8 cellular contexts compared by ENCODE assay signal in genomic region chr12:121800694-121801600, GRCh38. TPM values are rescaled to one million over a fixed set of nuclear protein-coding genes. Genes with fewer than 3 reads are reported as not detected.
A peak's percentile ranks its signal among the peaks of the same experiment; 100 is the strongest.
DNase-seq lines count a peak whose midpoint lies in the region; ATAC-seq and TF ChIP-seq lines count a peak whose summit lies in the region.

No MANE protein-coding gene starts in this region.

- peak overlapping the region; percentile 91 for H2BK5ac ChIP-seq in mesendoderm (ENCODE audit: low read length)

- DNase-seq in AG04449 (ENCODE audit: low read depth, low spot score), result no peak
- peak; percentile 32 for DNase-seq in NCI-H526 treated with DMSO at 0.1 percent for 48 hours (lab: John Stamatoyannopoulos, UW)
- DNase-seq in activated CD8-positive, alpha-beta memory T cell treated with anti-CD3 and anti-CD28 coated beads, Interleukin-2, amount 50 U/mL, for 48 hours, result peak; percentile 86
- no peak for DNase-seq in endothelial cell (ENCODE audit: low spot score)
- peak; percentile 83 for DNase-seq in mesendoderm
- peak; percentile 83 for DNase-seq in stomach

- H2BK15ac ChIP-seq in mesendoderm (replicated peaks; ENCODE audit: low read depth), result peak overlapping the region; percentile 75

- ATAC-seq in HG03342 (IDR thresholded peaks at IDR 0.05; ENCODE audit: unreplicated experiment), result no peak

- peak overlapping the region; percentile 98 for H2BK120ac ChIP-seq in mesendoderm (ENCODE audit: low read depth, low read length)

- no CpG with 5 or more reads among the region's 86 CpGs for WGBS in mesendoderm (ENCODE audit: extremely low coverage, insufficient coverage, low lambda C conversion rate)
- 0 to 1% (median 0%) methylated on average over 43 to 86 of the region's 86 CpGs for WGBS in stomach, 5 donors

- H3K23ac ChIP-seq in mesendoderm (ENCODE audit: low read length), result peak overlapping the region; percentile 74

- peak overlapping the region; percentile 97 for H3K56ac ChIP-seq in mesendoderm (ENCODE audit: low read length)

- H3K79me2 ChIP-seq in mesendoderm (ENCODE audit: control insufficient read depth, insufficient read depth, low read length), result peaks cover 53% of the 10 kb centered on the region

- peak overlapping the region; percentile 54 for H2AK5ac ChIP-seq in mesendoderm (ENCODE audit: low read length)

- H3K27me3 Mint-ChIP-seq in endothelial cell (ENCODE audit: unreplicated experiment), result peaks cover 36% of the 10 kb centered on the region

- H3K18ac ChIP-seq in mesendoderm (ENCODE audit: low read length), result peak overlapping the region; percentile 100

- CTCF ChIA-PET in AG04449 (lab: Yijun Ruan, JAX), result interaction anchor here (0.9 to 32.5 kb wide), 4 partner anchors 5 to 87 kb away, joined by 3 to 1100 read pairs (median 552); partner anchors contain the start of genes PSMD9, RHOF and SETD1B

- peaks cover 39% of the 10 kb centered on the region for H3K4me1 Mint-ChIP-seq in endothelial cell (ENCODE audit: unreplicated experiment)

- peak; percentile 29 for TF ChIP-seq EP300 in stomach (IDR thresholded peaks at IDR 0.05)

- H3K79me1 ChIP-seq in mesendoderm (ENCODE audit: low read length), result peaks cover 5% of the 10 kb centered on the region

- peak overlapping the region; percentile 90 for H3K4me2 ChIP-seq in mesendoderm (ENCODE audit: low read length)

- H4K8ac ChIP-seq in mesendoderm (ENCODE audit: low read depth, low read length), result peak overlapping the region; percentile 98

- H3K36me3 Mint-ChIP-seq in endothelial cell (ENCODE audit: low read depth, unreplicated experiment), result peaks cover 32% of the 10 kb centered on the region

- H3K4me3 ChIP-seq in AG04449 (ENCODE audit: low read depth, low read length) (peak overlapping the region; percentile 69), mesendoderm (ENCODE audit: low read length) (peak overlapping the region; percentile 79), stomach (peak overlapping the region; percentile 72 to 87 (median 80))

- H3K36me3 ChIP-seq in mesendoderm (ENCODE audit: control insufficient read depth, insufficient read depth, low read length) (no peaks in the 10 kb centered on the region), stomach (peaks cover 4 to 17% (median 5%) of the 10 kb centered on the region in 4 donors)

- POLR2A ChIA-PET in AG04449 (lab: Yijun Ruan, JAX), result interaction anchor here (0.7 to 4.5 kb wide), 5 partner anchors 10 to 88 kb away, joined by 3 to 27 read pairs (median 4); partner anchors contain the start of gene PSMD9

- H3K9me3 ChIP-seq in stomach, result no peaks in the 10 kb centered on the region

- intact Hi-C loops in stomach (cut with DNase I; ENCODE audit: low total_unique reads), result no loop called here

- H3K4me1 ChIP-seq in mesendoderm (ENCODE audit: control insufficient read depth, low read depth, low read length) (peaks cover 14% of the 10 kb centered on the region), stomach (peaks cover 43 to 66% (median 48%) of the 10 kb centered on the region in 4 donors)

- peak overlapping the region; percentile 100 for H3K27ac ChIP-seq in mesendoderm (ENCODE audit: low read depth, low read length)
- H3K27ac ChIP-seq in stomach, result peak overlapping the region; percentile 99 to 100 (median 100)

- no peak overlapping the region for H4K5ac ChIP-seq in mesendoderm (ENCODE audit: low read length)

- H3K27ac Mint-ChIP-seq in endothelial cell (ENCODE audit: unreplicated experiment), result peak overlapping the region; percentile 100

- peak; percentile 61 for TF ChIP-seq POLR2A in GM19099 (IDR thresholded peaks at IDR 0.05; ENCODE audit: extremely low read depth, insufficient read length, low read depth)
- TF ChIP-seq POLR2A in stomach (IDR thresholded peaks at IDR 0.05), result peak in 1 of 4 donors; percentile 7

- H3K27me3 ChIP-seq in mesendoderm (ENCODE audit: insufficient read depth, low read length, poor library complexity), result no peaks in the 10 kb centered on the region
- H3K27me3 ChIP-seq in stomach, result no peaks in the 10 kb centered on the region

- peak overlapping the region; percentile 97 for H3K4me3 Mint-ChIP-seq in endothelial cell (ENCODE audit: unreplicated experiment)

- TF ChIP-seq CTCF in AG04449 (IDR thresholded peaks at IDR 0.05; ENCODE audit: insufficient read depth, low read length, missing control alignments) (no peak), endothelial cell (IDR thresholded peaks at IDR 0.05; ENCODE audit: unreplicated experiment) (no peak), stomach (IDR thresholded peaks at IDR 0.05) (no peak)

- peak overlapping the region; percentile 99 for H3K9ac ChIP-seq in mesendoderm (ENCODE audit: low read length)

- peak overlapping the region; percentile 100 for H3K4ac ChIP-seq in mesendoderm (ENCODE audit: low read depth, low read length)

- no peaks in the 10 kb centered on the region for H3K9me3 Mint-ChIP-seq in endothelial cell (ENCODE audit: unreplicated experiment)

RNA-seq across cellular contexts. Expression of gene SETD1B, which starts 2.9 kb away (rescaled TPM):
- 25.3 TPM for total RNA-seq in endothelial cell (ENCODE audit: unreplicated experiment)
- polyA plus RNA-seq in mesendoderm (2013, experiment 1 of 2), result 11.4 TPM
- 11.6 TPM for polyA plus RNA-seq in mesendoderm (2013, experiment 2 of 2)
- 10 to 100 TPM in 3 of 5 donors, 1 to 10 TPM in 2; 7.2 to 27.5 (median 11.7) TPM for total RNA-seq in stomach
- 1 to 10 TPM; 3.2 to 5.4 (median 5.3) TPM for polyA plus RNA-seq in stomach

RNA-seq across cellular contexts. Expression of gene RHOF, which starts 7.5 kb away (rescaled TPM):
- 25.7 TPM for total RNA-seq in endothelial cell (ENCODE audit: unreplicated experiment)
- 15.5 TPM for polyA plus RNA-seq in mesendoderm (2013, experiment 1 of 2)
- 15.0 TPM for polyA plus RNA-seq in mesendoderm (2013, experiment 2 of 2)
- 100 to 1,000 TPM in 1 of 5 donors, 10 to 100 TPM in 3, 1 to 10 TPM in 1; 8.0 to 105 (median 29.5) TPM for total RNA-seq in stomach
- 10 to 100 TPM in 2 of 3 donors, 1 to 10 TPM in 1; 3.2 to 36.4 (median 13.6) TPM for polyA plus RNA-seq in stomach

RNA-seq across cellular contexts. Expression of gene HPD, which starts 57.7 kb away (rescaled TPM):
- total RNA-seq in endothelial cell (ENCODE audit: unreplicated experiment) (not detected), stomach (under 1 TPM in 1 of 5 donors, not detected in 4; 0.73 TPM)
- polyA plus RNA-seq in mesendoderm (2013, experiment 1 of 2), result 0.46 TPM
- 0.42 TPM for polyA plus RNA-seq in mesendoderm (2013, experiment 2 of 2)
- 1 to 10 TPM in 1 of 3 donors, under 1 TPM in 1, not detected in 1; 0.40 to 3.1 TPM for polyA plus RNA-seq in stomach

Comparison
In these comparisons a context has a peak if more than half of its experiments do, and no peak if none do; other contexts are left out.
1. DNase-seq: peak in NCI-H526 treated with DMSO at 0.1 percent for 48 hours (single experiment), activated CD8-positive, alpha-beta memory T cell treated with anti-CD3 and anti-CD28 coated beads, Interleukin-2, amount 50 U/mL, for 48 hours (single experiment), mesendoderm (single experiment) and stomach (single experiment); none in AG04449 (single experiment) and endothelial cell (single experiment).
2. Peak in every context shown above with its lines, with median percentiles within 50 percentile points of each other: H3K4me3 ChIP-seq.